In the genomic region with DNA sequence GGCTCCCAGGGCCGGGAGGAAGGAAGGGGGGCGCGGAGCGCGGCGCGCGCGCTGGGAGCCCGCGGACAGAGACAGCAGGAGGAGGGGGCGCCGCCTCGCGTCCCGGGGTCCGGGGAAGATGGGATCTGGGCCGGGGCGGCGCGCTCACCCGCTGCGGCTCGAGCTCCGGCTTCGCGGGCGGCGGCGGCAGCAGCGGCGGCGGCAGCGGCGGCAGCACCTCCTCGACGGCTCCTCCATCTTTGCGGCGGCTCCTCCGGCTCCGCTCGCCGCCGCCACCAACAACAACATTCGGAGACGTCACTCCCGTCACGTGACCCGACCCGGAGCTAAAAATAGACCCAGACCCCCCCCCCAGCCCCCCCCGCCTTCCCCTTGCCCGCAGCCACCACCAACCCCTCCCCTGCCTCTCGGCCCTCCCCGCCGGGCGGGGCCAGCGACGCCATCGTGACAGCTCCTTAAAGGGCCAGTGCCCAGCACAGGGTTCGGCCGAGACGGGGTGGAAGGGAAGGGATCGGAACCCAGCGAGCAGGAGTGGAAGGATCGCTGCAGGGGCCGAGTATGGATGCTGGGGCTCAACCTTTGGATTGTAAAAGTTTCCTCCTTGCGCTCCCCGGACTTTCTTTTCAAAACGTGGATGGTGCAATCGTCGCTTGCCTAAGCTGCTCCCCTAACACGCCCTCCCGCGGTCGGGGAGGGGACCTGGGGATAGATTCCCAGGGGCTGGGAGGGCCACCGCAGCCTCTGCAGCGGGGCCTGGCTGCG, we compare ENCODE assay signal across 1 cellular context.
TF ChIP-seq lines count a peak whose summit lies in the region.

TSS of gene HDAC5 (minus strand) at position 286 of the 762 bp plus-strand sequence. CDS start 6,126 bp downstream, outside the sequence.

TF ChIP-seq in HepG2, 621 proteins besides CTCF, POLR2A, EP300 and RAD21 (continued from another document and continues in another):
- TF ChIP-seq ARID3A (IDR thresholded peaks at IDR 0.05; ENCODE audit: low read depth, low read length), result no peak; the same call in 1 of the 2 replicates
- TF ChIP-seq CBX5 (CRISPR knock-in tag; IDR thresholded peaks at IDR 0.05; ENCODE audit: borderline replicate concordance), result peak; percentile 64; the same call in 1 of the 2 replicates
- no peak for TF ChIP-seq MTF2 (CRISPR knock-in tag; IDR thresholded peaks at IDR 0.05; ENCODE audit: borderline replicate concordance)
- TF ChIP-seq ZNF335 (CRISPR knock-in tag; IDR thresholded peaks at IDR 0.05), result peak; percentile 82; the same call in 1 of the 2 replicates
- TF ChIP-seq ZNF224 (CRISPR knock-in tag; IDR thresholded peaks at IDR 0.05), result no peak
- TF ChIP-seq PAX8 (CRISPR knock-in tag; IDR thresholded peaks at IDR 0.05; ENCODE audit: borderline replicate concordance), result no peak; the same call in 1 of the 2 replicates
- TF ChIP-seq TOPORS (CRISPR knock-in tag; IDR thresholded peaks at IDR 0.05), result no peak
- TF ChIP-seq ZNF670 (CRISPR knock-in tag; IDR thresholded peaks at IDR 0.05; ENCODE audit: borderline replicate concordance), result no peak; the same call in 1 of the 2 replicates
- no peak; the same call in 1 of the 2 replicates for TF ChIP-seq ZNF253 (CRISPR knock-in tag; IDR thresholded peaks at IDR 0.05; ENCODE audit: borderline replicate concordance)
- 0 out of 2 replicates have a peak, but pooled peaks have one; percentile 37 for TF ChIP-seq ZNF276 (CRISPR knock-in tag; IDR thresholded peaks at IDR 0.05; ENCODE audit: low read depth)
- peak; percentile 9; the same call in 1 of the 2 replicates for TF ChIP-seq ZKSCAN1 (IDR thresholded peaks at IDR 0.05; ENCODE audit: low read length)
- TF ChIP-seq PRDM15 (CRISPR knock-in tag; IDR thresholded peaks at IDR 0.05), result peak; percentile 80; the same call in 1 of the 2 replicates
- no peak for TF ChIP-seq ZNF512 (CRISPR knock-in tag; IDR thresholded peaks at IDR 0.05)
- TF ChIP-seq ZNF333 (CRISPR knock-in tag; IDR thresholded peaks at IDR 0.05; ENCODE audit: borderline replicate concordance), result peak; percentile 58; the same call in 1 of the 2 replicates
- no peak for TF ChIP-seq ZNF7 (CRISPR knock-in tag; IDR thresholded peaks at IDR 0.05)
- TF ChIP-seq, protein P1, sequence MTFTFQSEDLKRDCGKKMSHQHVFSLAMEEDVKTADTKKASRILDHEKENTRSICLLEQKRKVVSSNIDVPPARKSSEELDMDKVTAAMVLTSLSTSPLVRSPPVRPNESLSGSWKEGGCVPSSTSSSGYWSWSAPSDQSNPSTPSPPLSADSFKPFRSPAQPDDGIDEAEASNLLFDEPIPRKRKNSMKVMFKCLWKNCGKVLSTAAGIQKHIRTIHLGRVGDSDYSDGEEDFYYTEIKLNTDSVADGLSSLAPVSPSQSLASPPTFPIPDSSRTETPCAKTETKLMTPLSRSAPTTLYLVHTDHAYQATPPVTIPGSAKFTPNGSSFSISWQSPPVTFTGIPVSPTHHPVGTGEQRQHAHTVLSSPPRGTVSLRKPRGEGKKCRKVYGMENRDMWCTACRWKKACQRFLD (CRISPR knock-in tag; IDR thresholded peaks at IDR 0.05; ENCODE audit: borderline replicate concordance), result no peak
- no peak for TF ChIP-seq ZNF775 (CRISPR knock-in tag; IDR thresholded peaks at IDR 0.05; ENCODE audit: borderline replicate concordance)
- TF ChIP-seq ZNF296 (CRISPR knock-in tag; conservative IDR thresholded peaks at IDR 0.05), result no peak
- TF ChIP-seq ZNF468 (CRISPR knock-in tag; IDR thresholded peaks at IDR 0.05), result peak; percentile 66; the same call in 1 of the 2 replicates
- 0 out of 2 replicates have a peak, but pooled peaks have one; percentile 18 for TF ChIP-seq SOX13 (IDR thresholded peaks at IDR 0.05)
- TF ChIP-seq SOX13 (CRISPR knock-in tag; conservative IDR thresholded peaks at IDR 0.05 in 1 of 2, IDR thresholded peaks at IDR 0.05 in 1 of 2), result peak; percentile 27 to 57; a peak in 2 of 4 replicates
- TF ChIP-seq NR2C2 (CRISPR knock-in tag; IDR thresholded peaks at IDR 0.05; ENCODE audit: borderline replicate concordance), result peak; percentile 37; the same call in 1 of the 2 replicates
- TF ChIP-seq POLR2AphosphoS2 (IDR thresholded peaks at IDR 0.05; ENCODE audit: low read depth, low read length), result no peak
- TF ChIP-seq TSC22D2 (CRISPR knock-in tag; IDR thresholded peaks at IDR 0.05; ENCODE audit: borderline replicate concordance), result no peak
- TF ChIP-seq MIER3 (CRISPR knock-in tag; IDR thresholded peaks at IDR 0.05; ENCODE audit: borderline replicate concordance), result peak; percentile 37; the same call in 1 of the 2 replicates
- TF ChIP-seq ZNF24 (IDR thresholded peaks at IDR 0.05), result no peak
- no peak for TF ChIP-seq ZNF282 (IDR thresholded peaks at IDR 0.05; ENCODE audit: partially characterized antibody)
- TF ChIP-seq ZSCAN5A (CRISPR knock-in tag; IDR thresholded peaks at IDR 0.05; ENCODE audit: borderline replicate concordance), result no peak
- no peak for TF ChIP-seq U2AF1 (optimal IDR thresholded peaks at IDR 0.05; ENCODE audit: low read depth, low read length)
- TF ChIP-seq ZNF407 (CRISPR knock-in tag; IDR thresholded peaks at IDR 0.05; ENCODE audit: not compliant biosample characterization), result peak; percentile 40
- peak; percentile 66; the same call in 1 of the 2 replicates for TF ChIP-seq ZC3H13 (CRISPR knock-in tag; IDR thresholded peaks at IDR 0.05)
